ENCODE assay signal across 1 cellular context in genomic region chr1:94836891-94837290, GRCh38.
TF ChIP-seq lines count a peak whose summit lies in the region.

No MANE protein-coding gene starts in this region.

TF ChIP-seq in GM23338, 12 proteins besides CTCF, POLR2A, EP300 and RAD21 (continued from another document):
- TF ChIP-seq ZNF462 (CRISPR knock-in tag; IDR thresholded peaks at IDR 0.05) (no peak), NANOG (IDR thresholded peaks at IDR 0.05; ENCODE audit: borderline replicate concordance) (no peak), ZNF331 (CRISPR knock-in tag; IDR thresholded peaks at IDR 0.05; ENCODE audit: low read depth) (no peak), ZNF114 (CRISPR knock-in tag; IDR thresholded peaks at IDR 0.05) (no peak), EZH2 (IDR thresholded peaks at IDR 0.05; ENCODE audit: low read depth, unreplicated experiment) (no peak)
TF ChIP-seq in GM23338: peak in this region for 0.
